ENCODE assay signal across 16 cellular contexts in the genomic region with DNA sequence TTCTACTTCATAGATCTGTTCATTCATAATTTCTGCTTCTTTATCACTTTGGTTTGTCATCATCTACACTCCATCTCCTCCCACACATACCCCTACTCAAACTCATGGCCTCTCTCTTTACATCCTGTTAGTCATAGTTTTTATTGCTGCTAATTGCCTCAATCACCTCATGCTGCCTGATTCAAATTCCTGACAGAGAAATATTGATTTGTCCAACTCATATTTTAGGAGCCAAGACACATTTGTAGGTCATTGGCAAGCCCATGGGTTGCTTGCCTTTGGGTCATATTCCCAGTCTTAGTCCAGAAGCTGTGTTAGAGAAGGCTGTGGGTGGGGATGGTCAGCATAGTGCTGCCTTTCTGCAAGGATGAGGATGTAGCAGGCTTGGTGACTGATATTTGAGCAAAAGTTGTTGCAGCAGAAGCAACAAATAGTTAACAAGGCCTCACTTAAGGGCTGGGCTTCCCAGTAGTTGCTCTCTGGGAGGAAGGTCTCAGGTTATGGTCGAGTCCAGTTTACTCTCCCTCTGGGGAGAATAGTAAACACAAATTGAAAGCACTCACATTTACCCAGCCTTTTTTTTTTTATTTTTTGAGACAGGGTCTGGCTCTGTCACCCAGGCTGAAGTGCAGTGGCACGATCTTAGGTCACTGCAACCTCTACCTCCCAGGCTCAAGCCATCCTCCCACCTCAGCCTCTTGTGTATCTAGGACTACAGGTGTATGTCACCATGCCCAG. TPM values are rescaled to one million over a fixed set of nuclear protein-coding genes. Genes with fewer than 3 reads are reported as not detected.
DNase-seq lines count a peak whose midpoint lies in the region; ATAC-seq and TF ChIP-seq lines count a peak whose summit lies in the region.
"Had no signal": no experiment of that assay in that cellular context is flagged by ENCODE, and none has a peak within 500 bp of the region (broad histone marks: within the 10 kb centered on the region; RNA-seq: fewer than 3 reads in every experiment).

No MANE protein-coding gene starts in this region.

- H3K36me3 ChIP-seq in transverse colon = no peaks in the 10 kb centered on the region
- no peaks in the 10 kb centered on the region for H3K36me3 ChIP-seq in tibial artery
- H3K36me3 ChIP-seq: SJCRH30 had no signal

- peak overlapping the region; percentile 0 for H3K4me3 Mint-ChIP-seq in activated naive CD4-positive, alpha-beta T cell treated with anti-CD3 and anti-CD28 coated beads, Interleukin-2, amount 50 U/mL, for 24 hours

- no peaks in the 10 kb centered on the region for H3K27me3 Mint-ChIP-seq in activated naive CD4-positive, alpha-beta T cell treated with anti-CD3 and anti-CD28 coated beads, Interleukin-2, amount 50 U/mL, for 24 hours
- H3K27me3 Mint-ChIP-seq: progenitor cell of endocrine pancreas had no signal

- TF ChIP-seq POLR2A in transverse colon (IDR thresholded peaks at IDR 0.05) = no peak

- H3K4me1 ChIP-seq in transverse colon (peaks cover 0 to 8% (median 5%) of the 10 kb centered on the region in 4 donors), tibial artery (no peaks in the 10 kb centered on the region)
- H3K4me1 ChIP-seq: body of pancreas, SJCRH30 had no signal

- POLR2A ChIA-PET in RWPE1 (lab: Yijun Ruan, JAX; ENCODE audit: low non-redundant PET) = no interaction called here

- H3K9me3 ChIP-seq in transverse colon (no peaks in the 10 kb centered on the region), tibial artery (no peaks in the 10 kb centered on the region)
- H3K9me3 ChIP-seq: body of pancreas, SJCRH30 had no signal

- TF ChIP-seq EP300 in transverse colon (IDR thresholded peaks at IDR 0.05; ENCODE audit: low read depth) = no peak

- no peak for DNase-seq in activated naive CD4-positive, alpha-beta T cell treated with Interleukin-2 at 50 U/mL for 16 hours
- DNase-seq in RWPE1 (ENCODE audit: low spot score) (peak; percentile 63), epithelial cell of prostate (ENCODE audit: low read depth, low spot score) (peak; percentile 33), transverse colon (no peak), tibial artery (no peak)
- DNase-seq in stimulated activated naive CD8-positive, alpha-beta T cell treated with anti-CD3 and anti-CD28 coated beads, Interleukin-15, Interleukin-2, amounts not matched to agents 100 U/mL and 50 U/mL, for 24 hours = no peak
- DNase-seq: body of pancreas; DMS153; effector CD8-positive, alpha-beta T cell; kidney; NCI-H2029 treated with DMSO at 0.1 percent for 48 hours; SJCRH30; stimulated activated CD4-positive, alpha-beta T cell treated with anti-CD3 and anti-CD28 coated beads, Interleukin-2, amount 100 ng/mL, for 24 hours had no signal

- H3K27ac Mint-ChIP-seq in activated naive CD4-positive, alpha-beta T cell treated with anti-CD3 and anti-CD28 coated beads, Interleukin-2, amount 50 U/mL, for 24 hours = no peak overlapping the region
- H3K27ac Mint-ChIP-seq: progenitor cell of endocrine pancreas had no signal

- peak; percentile 79 for ATAC-seq in stimulated activated naive CD8-positive, alpha-beta T cell treated with anti-CD3 and anti-CD28 coated beads, Interleukin-15, Interleukin-2, amounts not matched to agents 100 U/mL and 50 U/mL, for 24 hours
- no peak for ATAC-seq in GM19324 (IDR thresholded peaks at IDR 0.05; ENCODE audit: low FRiP score, unreplicated experiment)
- ATAC-seq: body of pancreas had no signal

- no peaks in the 10 kb centered on the region for H3K9me3 Mint-ChIP-seq in activated naive CD4-positive, alpha-beta T cell treated with anti-CD3 and anti-CD28 coated beads, Interleukin-2, amount 50 U/mL, for 24 hours

- no peak overlapping the region for H3K4me3 ChIP-seq in transverse colon
- H3K4me3 ChIP-seq in tibial artery = no peak overlapping the region
- H3K4me3 ChIP-seq: body of pancreas, SJCRH30 had no signal

- no peak for TF ChIP-seq CTCF in RWPE1 (conservative IDR thresholded peaks at IDR 0.05; ENCODE audit: low read depth)
- no peak for TF ChIP-seq CTCF in transverse colon (IDR thresholded peaks at IDR 0.05)
- no peak for TF ChIP-seq CTCF in tibial artery (IDR thresholded peaks at IDR 0.05)

- CTCF ChIA-PET in RWPE1 (lab: Yijun Ruan, JAX) = interaction anchor here (1.2 kb wide), 1 partner anchor 28 kb away, joined by 3 read pairs; no protein-coding TSS in a partner anchor

- H3K4me1 Mint-ChIP-seq in activated naive CD4-positive, alpha-beta T cell treated with anti-CD3 and anti-CD28 coated beads, Interleukin-2, amount 50 U/mL, for 24 hours = peaks cover 16% of the 10 kb centered on the region

- 62% methylated on average over 2 of the region's 2 CpGs; no CpG with 5 or more reads in 1 of the 2 donors for WGBS in transverse colon (ENCODE audit: low coverage in 1 of 2), 2 donors

- H3K36me3 Mint-ChIP-seq in activated naive CD4-positive, alpha-beta T cell treated with anti-CD3 and anti-CD28 coated beads, Interleukin-2, amount 50 U/mL, for 24 hours = no peaks in the 10 kb centered on the region

- H3K27me3 ChIP-seq in transverse colon (no peaks in the 10 kb centered on the region), tibial artery (no peaks in the 10 kb centered on the region)
- H3K27me3 ChIP-seq: body of pancreas, SJCRH30 had no signal

- intact Hi-C loops in transverse colon (cut with DNase I; ENCODE audit: low total_unique reads) (no loop called here), tibial artery (cut with DNase I; ENCODE audit: low total_unique reads) (no loop called here)

- in situ Hi-C loops in transverse colon (cut with MboI; ENCODE audit: low pct_ligation_motif_present in 1 of 4, low pct_unique_long_range_greater_than_20kb in 1 of 4, low sequenced_read_pairs in 3 of 4) = loop anchor here in 1 of 4 donors (25.0 kb wide), 1 partner anchor 179 kb away; no protein-coding TSS in a partner anchor

- H3K27ac ChIP-seq in RWPE1 (no peak overlapping the region), epithelial cell of prostate (peak overlapping the region; percentile 59), transverse colon (no peak overlapping the region), tibial artery (no peak overlapping the region)
- H3K27ac ChIP-seq: body of pancreas, SJCRH30 had no signal

RNA-seq across cellular contexts. Expression of a gene that starts 22.4 kb away (rescaled TPM):
- total RNA-seq in transverse colon = 10 to 100 TPM; 43.8 to 74.0 (median 59.9) TPM

Comparison
In these comparisons a context has a peak if more than half of its experiments do, and no peak if none do; other contexts are left out.
1. DNase-seq: peak in RWPE1 (single experiment) and epithelial cell of prostate (single experiment); none in activated naive CD4-positive, alpha-beta T cell treated with Interleukin-2 at 50 U/mL for 16 hours (single experiment), stimulated activated naive CD8-positive, alpha-beta T cell treated with anti-CD3 and anti-CD28 coated beads, Interleukin-15, Interleukin-2, amounts not matched to agents 100 U/mL and 50 U/mL, for 24 hours (single experiment), transverse colon (single experiment) and tibial artery (0 of 2).